In genomic region chr19:14440049-14440448, GRCh38 we compare ENCODE assay signal across 9 cellular contexts. TPM values are rescaled to one million over a fixed set of nuclear protein-coding genes. Genes with fewer than 3 reads are reported as not detected.
DNase-seq lines count a peak whose midpoint lies in the region; ATAC-seq and TF ChIP-seq lines count a peak whose summit lies in the region.
"Had no signal": no experiment of that assay in that cellular context is flagged by ENCODE, and none has a peak within 500 bp of the region (broad histone marks: within the 10 kb centered on the region; RNA-seq: fewer than 3 reads in every experiment).

No MANE protein-coding gene starts in this region.

- 28 to 60% methylated on average over 8 to 9 of the region's 9 CpGs for WGBS in esophagus squamous epithelium, 2 donors
- WGBS in SK-N-SH (ENCODE audit: low lambda C conversion rate): 85% methylated on average over 7 of the region's 9 CpGs

- no peak overlapping the region for H2AFZ ChIP-seq in SK-N-SH (ENCODE audit: low read depth)

- no peaks in the 10 kb centered on the region for H3K9me2 ChIP-seq in SK-N-SH

- peaks cover 39% of the 10 kb centered on the region for H3K4me1 Mint-ChIP-seq in activated CD4-positive, alpha-beta memory T cell treated with anti-CD3 and anti-CD28 coated beads for 36 hours (ENCODE audit: low read depth)

- DNase-seq in activated CD4-positive, alpha-beta memory T cell treated with anti-CD3 and anti-CD28 coated beads for 36 hours: peak; percentile 90
- DNase-seq in esophagus squamous epithelium (lab: John Stamatoyannopoulos, UW) (peak; percentile 61), gastrocnemius medialis (peak; percentile 22 to 42), SK-N-SH (no peak), NCI-H1694 treated with DMSO at 0.1 percent for 48 hours (lab: John Stamatoyannopoulos, UW) (no peak), NCI-H1436 (lab: John Stamatoyannopoulos, UW) (no peak)

- peak overlapping the region; percentile 9 to 53 (median 32) for H3K4me3 ChIP-seq in esophagus squamous epithelium
- peak overlapping the region in 2 of 4 donors; percentile 21 to 22 for H3K4me3 ChIP-seq in gastrocnemius medialis
- no peak overlapping the region for H3K4me3 ChIP-seq in SK-N-SH (ENCODE audit: low read depth in 2 of 2, low read length in 1 of 2)
- H3K4me3 ChIP-seq: SJSA1 had no signal

- no peak overlapping the region for H3K9ac ChIP-seq in SK-N-SH

- peaks cover 36% of the 10 kb centered on the region for H4K20me1 ChIP-seq in SK-N-SH (ENCODE audit: insufficient read depth)

- peaks cover 64% of the 10 kb centered on the region for H3K79me2 ChIP-seq in SK-N-SH (ENCODE audit: insufficient read depth)

- no peak overlapping the region for H3K4me2 ChIP-seq in SK-N-SH

- H3K27me3 ChIP-seq in esophagus squamous epithelium (no peaks in the 10 kb centered on the region), gastrocnemius medialis (no peaks in the 10 kb centered on the region), SK-N-SH (ENCODE audit: insufficient read depth) (no peaks in the 10 kb centered on the region)
- H3K27me3 ChIP-seq: SJSA1 had no signal

- peak; percentile 71 for ATAC-seq in GM19351 (IDR thresholded peaks at IDR 0.05; ENCODE audit: unreplicated experiment)
- ATAC-seq in HG03565 (IDR thresholded peaks at IDR 0.05; ENCODE audit: unreplicated experiment): peak; percentile 60
- ATAC-seq in gastrocnemius medialis: peak in 1 of 2 donors; percentile 32

- no peaks in the 10 kb centered on the region for H3K9me3 Mint-ChIP-seq in activated CD4-positive, alpha-beta memory T cell treated with anti-CD3 and anti-CD28 coated beads for 36 hours

- in situ Hi-C loops in gastrocnemius medialis (cut with MboI; ENCODE audit: low sequenced_read_pairs in 4 of 4): no loop called here

- CTCF ChIA-PET in activated CD4-positive, alpha-beta memory T cell treated with anti-CD3 and anti-CD28 coated beads for 36 hours (lab: Charles Lee): interaction anchor here (3.4 kb wide), 1 partner anchor 40 kb away, joined by 17 read pairs; no protein-coding TSS in a partner anchor
- CTCF ChIA-PET in SK-N-SH (lab: Yijun Ruan, JAX): no interaction called here

- POLR2A ChIA-PET in activated CD4-positive, alpha-beta memory T cell treated with anti-CD3 and anti-CD28 coated beads for 36 hours (lab: Charles Lee): interaction anchor here (1.3 kb wide), 1 partner anchor 7 kb away, joined by 4 read pairs; the partner anchor contains the start of gene PKN1
- POLR2A ChIA-PET in SK-N-SH (lab: Yijun Ruan, JAX): no interaction called here

- H3K27ac ChIP-seq in esophagus squamous epithelium: peak overlapping the region; percentile 56 to 66 (median 61)
- peak overlapping the region in 3 of 4 donors; percentile 15 to 48 (median 40) for H3K27ac ChIP-seq in gastrocnemius medialis
- peak overlapping the region in 1 of 2 experiments; percentile 62; a peak in 2 of 4 replicates for H3K27ac ChIP-seq in SK-N-SH (ENCODE audit: low read depth in 2 of 2, low read length in 1 of 2)
- H3K27ac ChIP-seq: SJSA1 had no signal

- peak in 1 of 4 donors; percentile 15 for TF ChIP-seq POLR2A in esophagus squamous epithelium (IDR thresholded peaks at IDR 0.05)
- no peak for TF ChIP-seq POLR2A in gastrocnemius medialis (IDR thresholded peaks at IDR 0.05)

- H3K36me3 ChIP-seq in esophagus squamous epithelium (peaks cover 17 to 48% (median 36%) of the 10 kb centered on the region in 3 donors), gastrocnemius medialis (peaks cover 0 to 39% of the 10 kb centered on the region in 2 donors), SK-N-SH (replicated peaks in 1 of 2; ENCODE audit: control insufficient read depth in 1 of 2, insufficient read depth in 2 of 2, low read length in 1 of 2) (peaks cover 12 to 17% of the 10 kb centered on the region in 2 experiments)

- TF ChIP-seq RAD21 in SK-N-SH (IDR thresholded peaks at IDR 0.05; ENCODE audit: low read length): no peak

- TF ChIP-seq CTCF in esophagus squamous epithelium (IDR thresholded peaks at IDR 0.05) (no peak), gastrocnemius medialis (IDR thresholded peaks at IDR 0.05 in 4 of 5, conservative IDR thresholded peaks at IDR 0.05 in 1 of 5) (no peak), SK-N-SH (IDR thresholded peaks at IDR 0.05) (no peak)

- intact Hi-C loops in activated CD4-positive, alpha-beta memory T cell treated with anti-CD3 and anti-CD28 coated beads for 36 hours (cut with micrococcal nuclease): loop anchor here (1.0 kb wide), 1 partner anchor 8 kb away; no protein-coding TSS in a partner anchor
- intact Hi-C loops in esophagus squamous epithelium (cut with DNase I): no loop called here
- intact Hi-C loops in gastrocnemius medialis (cut with DNase I; ENCODE audit: low total_unique reads): no loop called here

- H3K4me3 Mint-ChIP-seq in activated CD4-positive, alpha-beta memory T cell treated with anti-CD3 and anti-CD28 coated beads for 36 hours: peak overlapping the region; percentile 84

- H3K4me1 ChIP-seq in esophagus squamous epithelium: peaks cover 12 to 47% (median 23%) of the 10 kb centered on the region in 3 donors
- peaks cover 4 to 14% of the 10 kb centered on the region in 2 donors for H3K4me1 ChIP-seq in gastrocnemius medialis
- H3K4me1 ChIP-seq in SK-N-SH (ENCODE audit: control insufficient read depth in 1 of 2, insufficient read depth in 2 of 2, low read depth in 1 of 2, low read length in 1 of 2): peaks cover 0 to 27% of the 10 kb centered on the region in 2 experiments; a peak in 1 of 4 replicates

- peaks cover 32% of the 10 kb centered on the region for H3K36me3 Mint-ChIP-seq in activated CD4-positive, alpha-beta memory T cell treated with anti-CD3 and anti-CD28 coated beads for 36 hours

- H3K9me3 ChIP-seq in esophagus squamous epithelium (no peaks in the 10 kb centered on the region), gastrocnemius medialis (no peaks in the 10 kb centered on the region), SK-N-SH (no peaks in the 10 kb centered on the region)
- H3K9me3 ChIP-seq: SJSA1 had no signal

- no peak for TF ChIP-seq EP300 in SK-N-SH (IDR thresholded peaks at IDR 0.05; ENCODE audit: borderline replicate concordance in 1 of 2, low read depth in 1 of 2, low read length in 1 of 2)

- peaks cover 3% of the 10 kb centered on the region for H3F3A ChIP-seq in SK-N-SH (replicated peaks; ENCODE audit: insufficient read depth)

- H3K27me3 Mint-ChIP-seq in activated CD4-positive, alpha-beta memory T cell treated with anti-CD3 and anti-CD28 coated beads for 36 hours: no peaks in the 10 kb centered on the region

- H3K27ac Mint-ChIP-seq in activated CD4-positive, alpha-beta memory T cell treated with anti-CD3 and anti-CD28 coated beads for 36 hours: peak overlapping the region; percentile 88

TF ChIP-seq in SK-N-SH, 30 proteins besides CTCF, POLR2A, EP300 and RAD21 (continues in another document):
- TF ChIP-seq PBX3 (IDR thresholded peaks at IDR 0.05) (no peak), MXI1 (IDR thresholded peaks at IDR 0.05; ENCODE audit: low read depth, low read length) (no peak)

RNA-seq across cellular contexts. Expression of gene PKN1, which starts 6.9 kb away (rescaled TPM):
- 100 to 1,000 TPM; 188 to 207 TPM for total RNA-seq in activated CD4-positive, alpha-beta memory T cell treated with anti-CD3 and anti-CD28 coated beads for 36 hours
- total RNA-seq in esophagus squamous epithelium (10 to 100 TPM in 2 of 4 donors, 1 to 10 TPM in 2; 6.1 to 38.3 (median 21.0) TPM), gastrocnemius medialis (100 to 1,000 TPM in 1 of 4 donors, 10 to 100 TPM in 3; 52.1 to 130 (median 81.3) TPM)
- polyA plus RNA-seq in SK-N-SH (2012; rRNA removed): 68.0 and 99.6 TPM in 2 replicates
- 43.0 and 58.2 TPM in 2 replicates for polyA plus RNA-seq in SK-N-SH (2012; cell fraction: cytosol; rRNA removed)
- 85.8 and 112 TPM in 2 replicates for polyA plus RNA-seq in SK-N-SH (2012; cell fraction: nucleus; rRNA removed)

RNA-seq across cellular contexts. Expression of gene DDX39A, which starts 20.9 kb away (rescaled TPM):
- total RNA-seq in activated CD4-positive, alpha-beta memory T cell treated with anti-CD3 and anti-CD28 coated beads for 36 hours: 100 to 1,000 TPM; 200 to 204 TPM
- 100 to 1,000 TPM in 1 of 4 donors, 10 to 100 TPM in 3; 59.2 to 144 (median 88.4) TPM for total RNA-seq in esophagus squamous epithelium
- total RNA-seq in gastrocnemius medialis: 10 to 100 TPM; 23.9 to 59.2 (median 41.3) TPM
- polyA plus RNA-seq in SK-N-SH (2012; rRNA removed): 78.0 and 88.8 TPM in 2 replicates
- 29.8 and 45.2 TPM in 2 replicates for polyA plus RNA-seq in SK-N-SH (2012; cell fraction: cytosol; rRNA removed)
- 401 and 481 TPM in 2 replicates for polyA plus RNA-seq in SK-N-SH (2012; cell fraction: nucleus; rRNA removed)

RNA-seq across cellular contexts. Expression of gene PTGER1, which starts 35.1 kb away (rescaled TPM):
- total RNA-seq in activated CD4-positive, alpha-beta memory T cell treated with anti-CD3 and anti-CD28 coated beads for 36 hours: under 1 TPM; 0.29 to 0.41 TPM
- 1 to 10 TPM in 1 of 4 donors, under 1 TPM in 2, not detected in 1; 0.31 to 1.3 (median 0.38) TPM for total RNA-seq in esophagus squamous epithelium
- under 1 TPM in 1 of 4 donors, not detected in 3; 0.29 TPM for total RNA-seq in gastrocnemius medialis
- 4.6 and 6.0 TPM in 2 replicates for polyA plus RNA-seq in SK-N-SH (2012; rRNA removed)
- polyA plus RNA-seq in SK-N-SH (2012; cell fraction: cytosol; rRNA removed): 2.0 and 3.4 TPM in 2 replicates
- 2.4 and 3.9 TPM in 2 replicates for polyA plus RNA-seq in SK-N-SH (2012; cell fraction: nucleus; rRNA removed)
- total RNA-seq: SJSA1 had no signal

RNA-seq across cellular contexts. Expression of gene GIPC1, which starts 55.9 kb away (rescaled TPM):
- 10 to 100 TPM; 31.5 to 35.2 TPM for total RNA-seq in activated CD4-positive, alpha-beta memory T cell treated with anti-CD3 and anti-CD28 coated beads for 36 hours
- total RNA-seq in esophagus squamous epithelium: 100 to 1,000 TPM; 147 to 432 (median 243) TPM
- total RNA-seq in gastrocnemius medialis: 10 to 100 TPM; 18.4 to 70.3 (median 54.7) TPM
- polyA plus RNA-seq in SK-N-SH (2012; rRNA removed): 138 and 144 TPM in 2 replicates
- polyA plus RNA-seq in SK-N-SH (2012; cell fraction: cytosol; rRNA removed): 64.3 and 109 TPM in 2 replicates
- 108 and 111 TPM in 2 replicates for polyA plus RNA-seq in SK-N-SH (2012; cell fraction: nucleus; rRNA removed)

RNA-seq across cellular contexts. Expression of gene ADGRE5, which starts 58.8 kb away (rescaled TPM):
- 100 to 1,000 TPM; 202 to 206 TPM for total RNA-seq in activated CD4-positive, alpha-beta memory T cell treated with anti-CD3 and anti-CD28 coated beads for 36 hours
- total RNA-seq in esophagus squamous epithelium (10 to 100 TPM in 2 of 4 donors, 1 to 10 TPM in 2; 5.6 to 23.7 (median 11.1) TPM), gastrocnemius medialis (10 to 100 TPM; 22.4 to 49.5 (median 32.6) TPM)
- polyA plus RNA-seq in SK-N-SH (2012; rRNA removed): 4.0 and 5.5 TPM in 2 replicates
- 2.7 and 3.2 TPM in 2 replicates for polyA plus RNA-seq in SK-N-SH (2012; cell fraction: cytosol; rRNA removed)
- 11.3 TPM in 2 replicates for polyA plus RNA-seq in SK-N-SH (2012; cell fraction: nucleus; rRNA removed)

Comparison
In these comparisons a context has a peak if more than half of its experiments do, and no peak if none do; other contexts are left out.
1. DNase-seq: peak in activated CD4-positive, alpha-beta memory T cell treated with anti-CD3 and anti-CD28 coated beads for 36 hours (single experiment), esophagus squamous epithelium (single experiment) and gastrocnemius medialis (2 of 2); none in SK-N-SH (single experiment), NCI-H1694 treated with DMSO at 0.1 percent for 48 hours (single experiment) and NCI-H1436 (single experiment).
2. H3K4me3 ChIP-seq: peak in esophagus squamous epithelium (4 of 4); none in SK-N-SH (0 of 2).